1 cellular context compared by ENCODE assay signal in the genomic region with DNA sequence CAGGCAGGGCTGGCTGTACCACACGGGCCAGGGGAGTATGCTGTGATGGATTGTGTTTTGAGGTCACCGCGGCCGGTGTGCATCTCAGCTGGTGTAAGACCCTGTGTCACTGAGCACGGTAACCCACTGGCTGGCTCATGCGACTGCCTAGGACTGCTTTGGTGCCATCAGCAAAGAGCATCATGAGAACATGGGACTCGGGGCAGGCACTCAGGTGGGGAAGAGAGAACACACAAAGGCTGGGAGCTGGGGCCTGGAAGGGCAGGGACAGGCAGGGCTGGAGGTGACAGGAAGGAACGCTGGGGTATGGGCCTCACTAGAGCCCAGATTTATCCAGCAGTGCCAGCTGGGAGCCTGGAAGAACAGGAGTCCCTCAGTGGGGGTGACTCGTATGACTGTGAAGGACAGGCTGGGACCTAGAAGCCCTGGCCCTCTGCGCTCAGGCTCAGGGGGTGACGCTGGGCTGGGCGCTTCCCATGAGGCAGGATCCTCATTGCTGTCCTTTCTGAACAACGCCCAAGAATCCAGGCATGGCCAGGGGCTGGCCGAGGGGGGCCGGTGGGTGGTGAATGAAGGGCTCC.
TF ChIP-seq lines count a peak whose summit lies in the region.

No MANE protein-coding gene starts in this region.

TF ChIP-seq in H1, 55 proteins besides CTCF, POLR2A, EP300 and RAD21 (continued from another document):
- TF ChIP-seq GTF2F1 (IDR thresholded peaks at IDR 0.05; ENCODE audit: borderline replicate concordance, low read depth, low read length): no peak
